In genomic region chr3:33437556-33438283, GRCh38 we compare ENCODE assay signal across 8 cellular contexts. TPM values are rescaled to one million over a fixed set of nuclear protein-coding genes. Genes with fewer than 3 reads are reported as not detected.
DNase-seq lines count a peak whose midpoint lies in the region; ATAC-seq and TF ChIP-seq lines count a peak whose summit lies in the region.

No MANE protein-coding gene starts in this region.

- H3K4me3 Mint-ChIP-seq in natural killer cell, result peak overlapping the region; percentile 96

- ATAC-seq in DND-41 (ENCODE audit: insufficient read depth, low read depth), result no peak
- ATAC-seq in natural killer cell, result no peak
- ATAC-seq in GM21576 (IDR thresholded peaks at IDR 0.05; ENCODE audit: unreplicated experiment), result no peak

- H3K79me2 ChIP-seq in DND-41 (ENCODE audit: insufficient read depth, low read length), result peaks cover 80% of the 10 kb centered on the region

- H3K36me3 ChIP-seq in DND-41 (ENCODE audit: insufficient read depth, low read length), result no peaks in the 10 kb centered on the region; the same call in 1 of the 2 replicates

- H3K9me3 ChIP-seq in DND-41 (ENCODE audit: insufficient read depth, low read length, severe bottlenecking), result no peaks in the 10 kb centered on the region

- H3K4me2 ChIP-seq in DND-41 (ENCODE audit: insufficient read depth, low read length), result peak overlapping the region; percentile 73

- no peaks in the 10 kb centered on the region for H3K27me3 ChIP-seq in DND-41 (ENCODE audit: insufficient read depth, low read length, poor library complexity)
- no peaks in the 10 kb centered on the region for H3K27me3 ChIP-seq in dorsolateral prefrontal cortex

- H3K27ac ChIP-seq in DND-41 (ENCODE audit: low read length) (peak overlapping the region; percentile 98; the same call in 1 of the 2 replicates), dorsolateral prefrontal cortex (peak overlapping the region in 14 of 59 donors; percentile 1 to 100 (median 64))

- H3K4me3 ChIP-seq in DND-41 (ENCODE audit: low read depth in 1 of 2, low read length in 2 of 2) (peak overlapping the region in 1 of 2 experiments; percentile 77; a peak in 3 of 4 replicates), dorsolateral prefrontal cortex (peak overlapping the region in 55 of 59 donors; percentile 61 to 100 (median 88))

- intact Hi-C loops in dorsolateral prefrontal cortex (cut with DNase I) (loop anchor here in 1 of 2 donors (5.0 kb wide), 1 partner anchor 320 kb away; no protein-coding TSS in a partner anchor), natural killer cell (cut with micrococcal nuclease) (no loop called here)

- H3K4me1 Mint-ChIP-seq in natural killer cell, result peaks cover 54 to 57% of the 10 kb centered on the region in 2 donors

- peaks cover 42% of the 10 kb centered on the region for H3K4me1 ChIP-seq in DND-41 (ENCODE audit: insufficient read depth, low read length)

- no peaks in the 10 kb centered on the region for H3K27me3 Mint-ChIP-seq in natural killer cell (ENCODE audit: low read depth in 2 of 2)

- TF ChIP-seq CTCF in DND-41 (IDR thresholded peaks at IDR 0.05; ENCODE audit: borderline replicate concordance, extremely low read depth, low read length, poor library complexity, severe bottlenecking) (no peak), dorsolateral prefrontal cortex (IDR thresholded peaks at IDR 0.05 in 54 of 56, conservative IDR thresholded peaks at IDR 0.05 in 2 of 56; ENCODE audit: low read depth in 1 of 56, partially characterized antibody in 56 of 56) (no peak), natural killer cell (IDR thresholded peaks at IDR 0.05) (no peak)

- H3K9ac ChIP-seq in DND-41 (ENCODE audit: low read depth, low read length), result peak overlapping the region; percentile 77

- peak overlapping the region; percentile 91 to 99 for H3K27ac Mint-ChIP-seq in natural killer cell

- H3K36me3 Mint-ChIP-seq in natural killer cell, result no peaks in the 10 kb centered on the region

- H2AFZ ChIP-seq in DND-41 (ENCODE audit: low read depth, low read length), result no peak overlapping the region

- H4K20me1 ChIP-seq in DND-41 (ENCODE audit: insufficient read depth, low read length), result peaks cover 46% of the 10 kb centered on the region; the same call in 1 of the 2 replicates

- DNase-seq in DND-41 (no peak), NCI-H460 (ENCODE audit: extremely low read depth, low read depth) (peak; percentile 24), dorsolateral prefrontal cortex (no peak), natural killer cell (no peak), mesenteric fat pad (ENCODE audit: low spot score) (no peak), ureter (ENCODE audit: low spot score) (no peak), HK-2 (ENCODE audit: unreplicated experiment) (no peak)

- H3K9me3 Mint-ChIP-seq in natural killer cell, result no peaks in the 10 kb centered on the region

RNA-seq across cellular contexts. Expression of gene UBP1, which starts 2.5 kb away (rescaled TPM):
- total RNA-seq in NCI-H460 (2014; rRNA removed; shearing (Covaris generic)), result 25.5 and 36.5 TPM in 2 replicates
- polyA plus RNA-seq in NCI-H460 (2014; cell fraction: nucleus; rRNA removed), result 36.0 and 43.1 TPM in 2 replicates
- total RNA-seq in dorsolateral prefrontal cortex (100 to 1,000 TPM in 1 of 120 experiments, 10 to 100 TPM in 119; 32.8 to 113 (median 70.5) TPM), natural killer cell (10 to 100 TPM; 70.3 to 78.4 (median 76.7) TPM), mesenteric fat pad (62.6 TPM), ureter (73.7 TPM)
